ENCODE assay signal across 1 cellular context in genomic region chr22:36453266-36453607, GRCh38.
TF ChIP-seq lines count a peak whose summit lies in the region.

No MANE protein-coding gene starts in this region.

TF ChIP-seq in GM23338, 12 proteins besides CTCF, POLR2A, EP300 and RAD21:
- TF ChIP-seq ZNF462 (CRISPR knock-in tag; IDR thresholded peaks at IDR 0.05), result no peak
- TF ChIP-seq ZNF114 (CRISPR knock-in tag; IDR thresholded peaks at IDR 0.05), result no peak
- no peak for TF ChIP-seq REST (IDR thresholded peaks at IDR 0.05; ENCODE audit: unreplicated experiment)
- TF ChIP-seq POLR2AphosphoS5 (IDR thresholded peaks at IDR 0.05; ENCODE audit: low read depth), result no peak
- no peak for TF ChIP-seq NANOG (IDR thresholded peaks at IDR 0.05; ENCODE audit: borderline replicate concordance)
- TF ChIP-seq JUNB (IDR thresholded peaks at IDR 0.05; ENCODE audit: unreplicated experiment), result no peak
- TF ChIP-seq STAT1 (IDR thresholded peaks at IDR 0.05; ENCODE audit: unreplicated experiment), result no peak
- no peak for TF ChIP-seq CREB1 (CRISPR knock-in tag; IDR thresholded peaks at IDR 0.05; ENCODE audit: low read depth)
- no peak for TF ChIP-seq ZNF331 (CRISPR knock-in tag; IDR thresholded peaks at IDR 0.05; ENCODE audit: low read depth)
- no peak for TF ChIP-seq ETS1 (IDR thresholded peaks at IDR 0.05)
- TF ChIP-seq EZH2 (IDR thresholded peaks at IDR 0.05; ENCODE audit: low read depth, unreplicated experiment), result no peak
- no peak for TF ChIP-seq EZH2phosphoT487 (IDR thresholded peaks at IDR 0.05; ENCODE audit: unreplicated experiment)
TF ChIP-seq in GM23338: peak in this region for 0.
